29 cellular contexts compared by ENCODE assay signal in the genomic region with DNA sequence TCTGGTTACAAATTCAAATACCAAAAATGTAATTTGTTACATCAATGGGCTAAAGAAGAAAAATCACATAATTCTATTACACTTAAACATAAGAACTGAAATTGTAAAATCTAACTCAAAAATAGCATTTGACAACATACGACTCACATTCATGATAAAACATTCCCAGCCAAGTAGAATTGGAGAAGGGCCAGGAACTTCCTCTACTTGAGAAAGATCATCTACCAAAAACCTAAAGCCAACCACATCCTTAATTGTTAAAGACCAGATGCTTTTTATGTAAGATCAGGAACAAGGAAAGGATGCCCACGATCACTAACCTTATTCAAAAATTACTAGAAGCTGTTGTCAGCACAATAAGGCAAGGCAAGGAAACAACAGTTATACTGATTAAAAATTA.
DNase-seq lines count a peak whose midpoint lies in the region; ATAC-seq lines count a peak whose summit lies in the region.
"Had no signal": no experiment of that assay in that cellular context is flagged by ENCODE, and none has a peak within 500 bp of the region (broad histone marks: within the 10 kb centered on the region; RNA-seq: fewer than 3 reads in every experiment).

No MANE protein-coding gene starts in this region.

- no peak overlapping the region for H3K14ac ChIP-seq in mesenchymal stem cell (ENCODE audit: low read length in 2 of 2)

- H3K4me2 ChIP-seq in mesenchymal stem cell (ENCODE audit: low read length, poor library complexity, severe bottlenecking), result no peak overlapping the region

- no peaks in the 10 kb centered on the region for H3K36me3 Mint-ChIP-seq in naive thymus-derived CD8-positive, alpha-beta T cell
- H3K36me3 Mint-ChIP-seq: activated naive CD8-positive, alpha-beta T cell treated with anti-CD3 and anti-CD28 coated beads for 36 hours; stimulated activated effector memory CD8-positive, alpha-beta T cell treated with anti-CD3 and anti-CD28 coated beads, Interleukin-12 subunit alpha, Interleukin-12 subunit beta, amount 100 ng/mL, for 72 hours had no signal

- no peak overlapping the region for H3K4ac ChIP-seq in mesenchymal stem cell (ENCODE audit: low read depth in 1 of 2, low read length in 2 of 2)

- H3K4me3 ChIP-seq in mesenchymal stem cell (ENCODE audit: insufficient read depth in 1 of 2, low read depth in 1 of 2, low read length in 2 of 2), result no peak overlapping the region
- H3K4me3 ChIP-seq: cardiac muscle cell, mucosa of descending colon had no signal

- no peak overlapping the region for H4K91ac ChIP-seq in mesenchymal stem cell (ENCODE audit: low read length)

- H2BK120ac ChIP-seq in mesenchymal stem cell (ENCODE audit: low read depth, low read length), result no peak overlapping the region

- no peak overlapping the region for H3K18ac ChIP-seq in mesenchymal stem cell (ENCODE audit: low read depth in 1 of 2, low read length in 2 of 2)

- H2AFZ ChIP-seq in mesenchymal stem cell (ENCODE audit: low read depth, low read length), result no peak overlapping the region

- no peaks in the 10 kb centered on the region for H3K27me3 Mint-ChIP-seq in naive thymus-derived CD8-positive, alpha-beta T cell
- H3K27me3 Mint-ChIP-seq: activated naive CD8-positive, alpha-beta T cell treated with anti-CD3 and anti-CD28 coated beads for 36 hours; dendritic cell treated with granulocyte-macrophage colony-stimulating factor and Interleukin-4, amounts not matched to agents 40 ng/mL and 50 ng/mL, for 4 days had no signal

- no peak for ATAC-seq in naive thymus-derived CD8-positive, alpha-beta T cell
- ATAC-seq: esophagus mucosa; mucosa of descending colon; stimulated activated effector memory CD8-positive, alpha-beta T cell treated with anti-CD3 and anti-CD28 coated beads, Interleukin-12 subunit alpha, Interleukin-12 subunit beta, amount 100 ng/mL, for 72 hours had no signal

- no peaks in the 10 kb centered on the region for H3K4me1 ChIP-seq in mesenchymal stem cell (ENCODE audit: control insufficient read depth, insufficient read depth, low read depth, low read length)
- H3K4me1 ChIP-seq: Caco-2 had no signal

- no peak overlapping the region for H2BK5ac ChIP-seq in mesenchymal stem cell (ENCODE audit: low read depth, low read length, poor library complexity, severe bottlenecking)

- DNase-seq in ELR (ENCODE audit: low read depth) (peak; percentile 21), LHCN-M2 (ENCODE audit: low read depth) (peak; percentile 68), amniotic epithelial cell (ENCODE audit: low read depth) (peak; percentile 21), mesenchymal stem cell (peak; percentile 64), NCI-H2029 treated with DMSO at 0.1 percent for 48 hours (lab: John Stamatoyannopoulos, UW) (no peak)
- no peak for DNase-seq in naive thymus-derived CD8-positive, alpha-beta T cell
- DNase-seq in activated naive CD4-positive, alpha-beta T cell treated with Interleukin-2 at 50 U/mL for 16 hours, result no peak
- DNase-seq: activated CD4-positive, alpha-beta T cell treated with anti-CD3 and anti-CD28 coated beads for 48 hours; activated effector memory CD4-positive, alpha-beta T cell treated with Interleukin-2 at 50 U/mL for 16 hours; activated naive CD8-positive, alpha-beta T cell treated with anti-CD3 and anti-CD28 coated beads for 36 hours; aorta; C1 segment of cervical spinal cord; Caco-2; DMS53; GDM1; mucosa of descending colon; NCI-H1092 treated with DMSO at 0.1 percent for 48 hours; NCI-H187 treated with DMSO at 0.1 percent for 48 hours; NCI-H526 treated with DMSO at 0.1 percent for 48 hours; SHP77 treated with DMSO at 0.1 percent for 48 hours; stimulated activated CD4-positive, alpha-beta T cell treated with anti-CD3 and anti-CD28 coated beads, Interleukin-15, amount 100 ng/mL, for 24 hours; T-helper 9 cell; trophoblast cell; WERI-Rb-1 had no signal

- H3K9me3 ChIP-seq in mesenchymal stem cell (ENCODE audit: control insufficient read depth, low read length), result no peaks in the 10 kb centered on the region
- H3K9me3 ChIP-seq: Caco-2, mucosa of descending colon had no signal

- no peak overlapping the region for H2BK15ac ChIP-seq in mesenchymal stem cell (ENCODE audit: low read depth, poor library complexity, severe bottlenecking)

- no peak overlapping the region for H3K27ac ChIP-seq in mesenchymal stem cell (ENCODE audit: low read length, poor library complexity, severe bottlenecking)
- H3K27ac ChIP-seq: cardiac muscle cell, WERI-Rb-1 had no signal

- no peak overlapping the region for H4K8ac ChIP-seq in mesenchymal stem cell (ENCODE audit: low read length)

- POLR2A ChIA-PET in naive thymus-derived CD8-positive, alpha-beta T cell (lab: Charles Lee), result no interaction called here

- H3K4me1 Mint-ChIP-seq in naive thymus-derived CD8-positive, alpha-beta T cell, result no peaks in the 10 kb centered on the region
- H3K4me1 Mint-ChIP-seq: activated naive CD8-positive, alpha-beta T cell treated with anti-CD3 and anti-CD28 coated beads for 36 hours; nephron; stimulated activated effector memory CD8-positive, alpha-beta T cell treated with anti-CD3 and anti-CD28 coated beads, Interleukin-12 subunit alpha, Interleukin-12 subunit beta, amount 100 ng/mL, for 72 hours had no signal

- no peaks in the 10 kb centered on the region for H3K36me3 ChIP-seq in mesenchymal stem cell (ENCODE audit: control insufficient read depth in 1 of 2, insufficient read depth in 2 of 2, low read depth in 1 of 2, low read length in 2 of 2)
- H3K36me3 ChIP-seq: cardiac muscle cell, WERI-Rb-1 had no signal

- no peaks in the 10 kb centered on the region for H3K27me3 ChIP-seq in mesenchymal stem cell (ENCODE audit: control insufficient read depth in 1 of 2, insufficient read depth in 1 of 2, low read length in 2 of 2)
- H3K27me3 ChIP-seq: cardiac muscle cell had no signal

- no peak overlapping the region for H3K23ac ChIP-seq in mesenchymal stem cell (ENCODE audit: low read length in 2 of 2)

- H3K27ac Mint-ChIP-seq in naive thymus-derived CD8-positive, alpha-beta T cell, result no peak overlapping the region
- H3K27ac Mint-ChIP-seq: activated naive CD8-positive, alpha-beta T cell treated with anti-CD3 and anti-CD28 coated beads for 36 hours; dendritic cell treated with granulocyte-macrophage colony-stimulating factor and Interleukin-4, amounts not matched to agents 40 ng/mL and 50 ng/mL, for 4 days; nephron; stimulated activated effector memory CD8-positive, alpha-beta T cell treated with anti-CD3 and anti-CD28 coated beads, Interleukin-12 subunit alpha, Interleukin-12 subunit beta, amount 100 ng/mL, for 72 hours had no signal

- H2AK5ac ChIP-seq in mesenchymal stem cell (ENCODE audit: low read length, severe bottlenecking), result no peak overlapping the region

- H3K79me1 ChIP-seq in mesenchymal stem cell (replicated peaks; ENCODE audit: low read length, poor library complexity, severe bottlenecking), result no peaks in the 10 kb centered on the region

- 45% methylated on average over 1 of the region's 2 CpGs for WGBS in mesenchymal stem cell

- H2BK12ac ChIP-seq in mesenchymal stem cell (ENCODE audit: low read length in 2 of 2), result no peak overlapping the region

- no peak overlapping the region for H3K4me3 Mint-ChIP-seq in naive thymus-derived CD8-positive, alpha-beta T cell
- H3K4me3 Mint-ChIP-seq: activated naive CD8-positive, alpha-beta T cell treated with anti-CD3 and anti-CD28 coated beads for 36 hours; dendritic cell treated with granulocyte-macrophage colony-stimulating factor and Interleukin-4, amounts not matched to agents 40 ng/mL and 50 ng/mL, for 4 days; nephron; stimulated activated effector memory CD8-positive, alpha-beta T cell treated with anti-CD3 and anti-CD28 coated beads, Interleukin-12 subunit alpha, Interleukin-12 subunit beta, amount 100 ng/mL, for 72 hours had no signal

- H3K9ac ChIP-seq in mesenchymal stem cell (ENCODE audit: low read length), result no peak overlapping the region

- peaks cover 0 to 8% (median 2%) of the 10 kb centered on the region in 9 donors for H3K9me3 Mint-ChIP-seq in naive thymus-derived CD8-positive, alpha-beta T cell
- H3K9me3 Mint-ChIP-seq: dendritic cell treated with granulocyte-macrophage colony-stimulating factor and Interleukin-4, amounts not matched to agents 40 ng/mL and 50 ng/mL, for 4 days; nephron had no signal

Comparison
In these comparisons a context has a peak if more than half of its experiments do, and no peak if none do; other contexts are left out.
1. DNase-seq: peak in ELR (single experiment), LHCN-M2 (single experiment), amniotic epithelial cell (single experiment) and mesenchymal stem cell (single experiment); none in naive thymus-derived CD8-positive, alpha-beta T cell (0 of 10), NCI-H2029 treated with DMSO at 0.1 percent for 48 hours (single experiment) and activated naive CD4-positive, alpha-beta T cell treated with Interleukin-2 at 50 U/mL for 16 hours (single experiment).